24 cellular contexts compared by ENCODE assay signal in the genomic region with DNA sequence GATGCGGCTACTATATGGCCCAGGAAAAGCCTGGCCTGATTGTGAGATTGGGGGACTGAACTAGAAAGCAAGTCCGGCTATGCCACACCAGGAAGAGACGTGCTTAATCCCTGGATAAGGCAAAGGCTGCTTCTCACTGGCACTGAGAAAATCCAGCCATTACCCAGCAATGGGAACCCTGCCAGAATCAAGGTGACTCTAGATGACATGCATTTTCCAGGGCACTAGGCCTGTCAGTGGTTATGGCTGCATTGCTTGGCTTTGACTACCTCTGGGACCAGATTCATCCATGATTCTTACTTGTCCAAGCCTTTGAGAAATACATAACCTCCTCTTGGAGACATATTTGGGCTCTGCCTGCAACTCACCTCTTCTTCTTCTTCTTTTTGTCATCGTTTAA.
"Had no signal": no experiment of that assay in that cellular context is flagged by ENCODE, and none has a peak within 500 bp of the region (broad histone marks: within the 10 kb centered on the region; RNA-seq: fewer than 3 reads in every experiment).

No MANE protein-coding gene starts in this region.

- H3K4me2 ChIP-seq: PC-9 had no signal

- H3K36me3 Mint-ChIP-seq: activated CD4-positive, alpha-beta memory T cell treated with anti-CD3 and anti-CD28 coated beads for 36 hours; activated naive CD4-positive, alpha-beta T cell treated with anti-CD3 and anti-CD28 coated beads, Interleukin-2, amount 50 U/mL, for 24 hours; T-cell had no signal

- H3K27ac ChIP-seq: breast epithelium, PC-9, SK-N-MC, VCaP had no signal

- H3K9me3 Mint-ChIP-seq: activated CD4-positive, alpha-beta memory T cell treated with anti-CD3 and anti-CD28 coated beads for 36 hours; activated naive CD4-positive, alpha-beta T cell treated with anti-CD3 and anti-CD28 coated beads, Interleukin-2, amount 50 U/mL, for 24 hours; activated T-cell treated with anti-CD3 and anti-CD28 coated beads, Interleukin-2, amount 50 U/mL, for 24 hours; activated T-helper 1 cell treated with anti-CD3 and anti-CD28 coated beads, Interleukin-12 subunit alpha, Interleukin-12 subunit beta, Interleukin-2, Interleukin-4 antibody, amounts not matched to agents 30 ng/mL and 10 ng/mL and 1 ng/mL, durations not matched to agents 14 hours and 24 hours and 36 hours; T-cell had no signal

- ATAC-seq: T-cell had no signal

- H2AFZ ChIP-seq: PC-9 had no signal

- H3K4me3 Mint-ChIP-seq: activated CD4-positive, alpha-beta memory T cell treated with anti-CD3 and anti-CD28 coated beads for 36 hours; activated CD4-positive, alpha-beta T cell treated with anti-CD3 and anti-CD28 coated beads, Interleukin-2, amount 10 ng/mL, durations not matched to agents 7 days and 5 days; activated naive CD4-positive, alpha-beta T cell treated with anti-CD3 and anti-CD28 coated beads, Interleukin-2, amount 50 U/mL, for 24 hours; activated T-cell treated with anti-CD3 and anti-CD28 coated beads, Interleukin-2, amount 50 U/mL, for 24 hours; activated T-helper 1 cell treated with anti-CD3 and anti-CD28 coated beads, Interleukin-12 subunit alpha, Interleukin-12 subunit beta, Interleukin-2, Interleukin-4 antibody, amounts not matched to agents 30 ng/mL and 10 ng/mL and 1 ng/mL, durations not matched to agents 14 hours and 24 hours and 36 hours; T-cell had no signal

- H3K4me1 ChIP-seq: breast epithelium had no signal

- H3K36me3 ChIP-seq: breast epithelium had no signal

- H3K27me3 ChIP-seq: breast epithelium had no signal

- H3K4me3 ChIP-seq: breast epithelium, PC-9, SK-N-MC had no signal

- H3K27ac Mint-ChIP-seq: activated CD4-positive, alpha-beta memory T cell treated with anti-CD3 and anti-CD28 coated beads for 36 hours; activated CD4-positive, alpha-beta T cell treated with anti-CD3 and anti-CD28 coated beads, Interleukin-2, amount 10 ng/mL, durations not matched to agents 7 days and 5 days; activated naive CD4-positive, alpha-beta T cell treated with anti-CD3 and anti-CD28 coated beads, Interleukin-2, amount 50 U/mL, for 24 hours; activated T-cell treated with anti-CD3 and anti-CD28 coated beads, Interleukin-2, amount 50 U/mL, for 24 hours; activated T-helper 1 cell treated with anti-CD3 and anti-CD28 coated beads, Interleukin-12 subunit alpha, Interleukin-12 subunit beta, Interleukin-2, Interleukin-4 antibody, amounts not matched to agents 30 ng/mL and 10 ng/mL and 1 ng/mL, durations not matched to agents 14 hours and 24 hours and 36 hours; T-cell had no signal

- DNase-seq: activated CD4-positive, alpha-beta memory T cell treated with anti-CD3 and anti-CD28 coated beads for 36 hours; activated CD4-positive, alpha-beta T cell treated with anti-CD3 and anti-CD28 coated beads, Interleukin-2, amount 10 ng/mL, durations not matched to agents 7 days and 5 days; activated CD4-positive, CD25-positive, alpha-beta regulatory T cell; activated effector memory CD4-positive, alpha-beta T cell treated with Interleukin-2 at 50 U/mL for 16 hours; activated naive CD4-positive, alpha-beta T cell; activated T-cell treated with anti-CD3 and anti-CD28 coated beads, Interleukin-2, amount 50 U/mL, for 24 hours; aorta; central memory CD4-positive, alpha-beta T cell; IMR-90; KBM-7; NCI-H1048; NCI-H1930; NCI-H2107; NCI-H510A treated with DMSO at 0.1 percent for 48 hours; NCI-H69; PC-9; T-cell; T-helper 2 cell; T1000 had no signal
